1 cellular context compared by ENCODE assay signal in the genomic region with DNA sequence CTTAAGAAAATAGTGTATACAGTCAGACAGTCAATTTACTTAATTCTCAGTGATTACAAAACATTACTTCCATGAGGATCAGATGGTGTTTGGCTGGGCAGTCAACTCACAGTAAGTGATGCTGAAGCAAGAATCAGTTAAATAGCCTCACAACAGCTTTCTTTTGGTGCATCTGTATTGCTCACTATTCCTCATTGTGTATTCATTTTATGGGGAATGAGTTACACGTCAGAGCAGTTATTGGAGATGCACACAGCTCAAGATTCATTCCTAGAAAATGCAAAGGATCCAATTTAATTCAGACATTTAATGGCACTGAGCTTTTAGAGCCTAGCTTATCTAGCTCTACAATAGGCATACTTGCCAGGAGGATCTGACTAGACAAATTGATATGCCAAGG.
TF ChIP-seq lines count a peak whose summit lies in the region.

No MANE protein-coding gene starts in this region.

TF ChIP-seq in GM12878, 131 proteins besides CTCF, POLR2A, EP300 and RAD21 (continued from another document):
- TF ChIP-seq, protein P1, sequence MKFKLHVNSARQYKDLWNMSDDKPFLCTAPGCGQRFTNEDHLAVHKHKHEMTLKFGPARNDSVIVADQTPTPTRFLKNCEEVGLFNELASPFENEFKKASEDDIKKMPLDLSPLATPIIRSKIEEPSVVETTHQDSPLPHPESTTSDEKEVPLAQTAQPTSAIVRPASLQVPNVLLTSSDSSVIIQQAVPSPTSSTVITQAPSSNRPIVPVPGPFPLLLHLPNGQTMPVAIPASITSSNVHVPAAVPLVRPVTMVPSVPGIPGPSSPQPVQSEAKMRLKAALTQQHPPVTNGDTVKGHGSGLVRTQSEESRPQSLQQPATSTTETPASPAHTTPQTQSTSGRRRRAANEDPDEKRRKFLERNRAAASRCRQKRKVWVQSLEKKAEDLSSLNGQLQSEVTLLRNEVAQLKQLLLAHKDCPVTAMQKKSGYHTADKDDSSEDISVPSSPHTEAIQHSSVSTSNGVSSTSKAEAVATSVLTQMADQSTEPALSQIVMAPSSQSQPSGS (IDR thresholded peaks at IDR 0.05; ENCODE audit: low read length), result no peak
- TF ChIP-seq CBX3 (IDR thresholded peaks at IDR 0.05; ENCODE audit: borderline replicate concordance, low read depth) (no peak), YY1 (IDR thresholded peaks at IDR 0.05; ENCODE audit: low read depth, low read length) (no peak), SREBF1 (IDR thresholded peaks at IDR 0.05; ENCODE audit: low read length) (no peak)
